ENCODE assay signal across 1 cellular context in genomic region chr12:47819902-47820630, GRCh38.
TF ChIP-seq lines count a peak whose summit lies in the region.

Gene HDAC7 (minus strand): TSS chr12:47819903. CDS start chr12:47819785, 118 bp downstream.

TF ChIP-seq in HepG2, 621 proteins besides CTCF, POLR2A, EP300 and RAD21 (continued from another document and continues in another):
- no peak for TF ChIP-seq ZNF407 (CRISPR knock-in tag; IDR thresholded peaks at IDR 0.05; ENCODE audit: not compliant biosample characterization)
- TF ChIP-seq SIX4 (CRISPR knock-in tag; IDR thresholded peaks at IDR 0.05): no peak
- TF ChIP-seq ZNF784 (CRISPR knock-in tag; IDR thresholded peaks at IDR 0.05; ENCODE audit: borderline replicate concordance): no peak
- no peak for TF ChIP-seq SOX13 (IDR thresholded peaks at IDR 0.05)
- TF ChIP-seq SOX13 (CRISPR knock-in tag; conservative IDR thresholded peaks at IDR 0.05 in 1 of 2, IDR thresholded peaks at IDR 0.05 in 1 of 2): no peak; a peak in 1 of 4 replicates
- no peak for TF ChIP-seq HINFP (CRISPR knock-in tag; IDR thresholded peaks at IDR 0.05; ENCODE audit: low read depth)
- TF ChIP-seq ZBTB7B (CRISPR knock-in tag; IDR thresholded peaks at IDR 0.05): 0 out of 2 replicates have a peak, but pooled peaks have one; percentile 47
- TF ChIP-seq ZIK1 (CRISPR knock-in tag; IDR thresholded peaks at IDR 0.05; ENCODE audit: borderline replicate concordance, low read depth): no peak
- no peak for TF ChIP-seq ZNF234 (CRISPR knock-in tag; conservative IDR thresholded peaks at IDR 0.05)
- TF ChIP-seq ZNF790 (CRISPR knock-in tag; IDR thresholded peaks at IDR 0.05; ENCODE audit: borderline replicate concordance): no peak
- TF ChIP-seq ZNF800 (CRISPR knock-in tag; IDR thresholded peaks at IDR 0.05): no peak
- no peak for TF ChIP-seq ONECUT2 (CRISPR knock-in tag; IDR thresholded peaks at IDR 0.05)
- 0 out of 2 replicates have a peak, but pooled peaks have one; percentile 40 for TF ChIP-seq KMT2A (CRISPR knock-in tag; IDR thresholded peaks at IDR 0.05)
- 0 out of 2 replicates have a peak, but pooled peaks have one; percentile 16 for TF ChIP-seq ZNF746 (CRISPR knock-in tag; IDR thresholded peaks at IDR 0.05)
- TF ChIP-seq PREB (CRISPR knock-in tag; IDR thresholded peaks at IDR 0.05): no peak
- no peak for TF ChIP-seq DMTF1 (CRISPR knock-in tag; IDR thresholded peaks at IDR 0.05)
- TF ChIP-seq ZNF414 (CRISPR knock-in tag; IDR thresholded peaks at IDR 0.05): no peak
- no peak for TF ChIP-seq CREM (IDR thresholded peaks at IDR 0.05)
- TF ChIP-seq CREM (CRISPR knock-in tag; IDR thresholded peaks at IDR 0.05): no peak
- TF ChIP-seq NFE2L2 (IDR thresholded peaks at IDR 0.05; ENCODE audit: low read length): no peak
- no peak for TF ChIP-seq ZNF619 (CRISPR knock-in tag; IDR thresholded peaks at IDR 0.05)
- TF ChIP-seq CENPX (CRISPR knock-in tag; IDR thresholded peaks at IDR 0.05): no peak
- no peak for TF ChIP-seq NKX3-1 (CRISPR knock-in tag; IDR thresholded peaks at IDR 0.05)
- TF ChIP-seq PATZ1 (CRISPR knock-in tag; IDR thresholded peaks at IDR 0.05): peak; percentile 67
- no peak for TF ChIP-seq ZNF225 (CRISPR knock-in tag; IDR thresholded peaks at IDR 0.05)
- no peak for TF ChIP-seq ELK4 (CRISPR knock-in tag; IDR thresholded peaks at IDR 0.05; ENCODE audit: borderline replicate concordance)
- no peak for TF ChIP-seq KDM3A (CRISPR knock-in tag; IDR thresholded peaks at IDR 0.05; ENCODE audit: low read depth)
